8 cellular contexts compared by ENCODE assay signal in genomic region chr16:1781758-1782407, GRCh38. TPM values are rescaled to one million over a fixed set of nuclear protein-coding genes. Genes with fewer than 3 reads are reported as not detected.
DNase-seq lines count a peak whose midpoint lies in the region; ATAC-seq and TF ChIP-seq lines count a peak whose summit lies in the region.

No MANE protein-coding gene starts in this region.

- no peaks in the 10 kb centered on the region for H3K9me3 Mint-ChIP-seq in natural killer cell

- no peaks in the 10 kb centered on the region for H3K36me3 Mint-ChIP-seq in natural killer cell

- H3K4me3 Mint-ChIP-seq in natural killer cell: peak overlapping the region; percentile 89

- intact Hi-C loops in natural killer cell (cut with micrococcal nuclease): loop anchor here (1.0 to 2.0 kb wide), 2 partner anchors 9 to 45 kb away; partner anchors contain the start of genes FAHD1, HAGH and MRPS34

- H3K27ac Mint-ChIP-seq in natural killer cell: peak overlapping the region; percentile 88 to 92

- TF ChIP-seq CTCF in VCaP (conservative IDR thresholded peaks at IDR 0.05) (no peak), epithelial cell of proximal tubule (conservative IDR thresholded peaks at IDR 0.05; ENCODE audit: low read depth, low read length) (peak; percentile 16), natural killer cell (IDR thresholded peaks at IDR 0.05) (peak; percentile 38)

- peak; percentile 1 for ATAC-seq in HG03139 (IDR thresholded peaks at IDR 0.05; ENCODE audit: unreplicated experiment)
- ATAC-seq in natural killer cell: peak in 2 of 3 donors; percentile 0

- no peaks in the 10 kb centered on the region for H3K27me3 Mint-ChIP-seq in natural killer cell (ENCODE audit: low read depth in 2 of 2)

- H3K4me3 ChIP-seq in epithelial cell of proximal tubule (ENCODE audit: low read depth, low read length): peak overlapping the region; percentile 85

- peaks cover 10 to 22% of the 10 kb centered on the region in 2 donors for H3K4me1 Mint-ChIP-seq in natural killer cell

- H3K27ac ChIP-seq in VCaP: peak overlapping the region; percentile 77

- DNase-seq in activated T-cell treated with anti-CD3 and anti-CD28 coated beads for 1 hour (ENCODE audit: low read depth) (peak; percentile 18), epithelial cell of proximal tubule (ENCODE audit: low read depth) (no peak), natural killer cell (peak; percentile 38), NCI-H1694 treated with DMSO at 0.1 percent for 48 hours (lab: John Stamatoyannopoulos, UW) (no peak), ecto neural progenitor cell (ENCODE audit: low spot score) (no peak)
- DNase-seq in activated T-cell treated with anti-CD3 and anti-CD28 coated beads, Interleukin-2, amount 50 U/mL, for 1 hour: no peak

RNA-seq across cellular contexts. Expression of gene SPSB3, which starts 0.5 kb away (rescaled TPM):
- total RNA-seq in epithelial cell of proximal tubule (35.0 and 57.9 TPM in 2 replicates), natural killer cell (100 to 1,000 TPM; 100 to 122 (median 110) TPM)

RNA-seq across cellular contexts. Expression of gene NUBP2, which starts 0.9 kb away (rescaled TPM):
- total RNA-seq in epithelial cell of proximal tubule: 111 and 138 TPM in 2 replicates
- total RNA-seq in natural killer cell: 10 to 100 TPM; 39.5 to 51.9 (median 49.4) TPM

RNA-seq across cellular contexts. Expression of gene MRPS34, which starts 8.9 kb away (rescaled TPM):
- total RNA-seq in epithelial cell of proximal tubule: 167 and 227 TPM in 2 replicates
- 10 to 100 TPM; 26.5 to 42.0 (median 41.4) TPM for total RNA-seq in natural killer cell

RNA-seq across cellular contexts. Expression of gene EME2, which starts 9.3 kb away (rescaled TPM):
- total RNA-seq in epithelial cell of proximal tubule: 7.5 and 14.0 TPM in 2 replicates
- total RNA-seq in natural killer cell: 10 to 100 TPM; 30.0 to 33.8 (median 30.1) TPM

RNA-seq across cellular contexts. Expression of gene NME3, which starts 10.5 kb away (rescaled TPM):
- total RNA-seq in epithelial cell of proximal tubule: 50.5 and 63.2 TPM in 2 replicates
- total RNA-seq in natural killer cell: 10 to 100 TPM; 40.6 to 50.3 (median 46.2) TPM

Comparison
In these comparisons a context has a peak if more than half of its experiments do, and no peak if none do; other contexts are left out.
1. DNase-seq: peak in activated T-cell treated with anti-CD3 and anti-CD28 coated beads for 1 hour (single experiment) and natural killer cell (single experiment); none in activated T-cell treated with anti-CD3 and anti-CD28 coated beads, Interleukin-2, amount 50 U/mL, for 1 hour (single experiment), epithelial cell of proximal tubule (single experiment), NCI-H1694 treated with DMSO at 0.1 percent for 48 hours (single experiment) and ecto neural progenitor cell (single experiment).